In genomic region chr17:14060706-14061105, GRCh38 we compare ENCODE assay signal across 21 cellular contexts.
"Had no signal": no experiment of that assay in that cellular context is flagged by ENCODE, and none has a peak within 500 bp of the region (broad histone marks: within the 10 kb centered on the region; RNA-seq: fewer than 3 reads in every experiment).

No MANE protein-coding gene starts in this region.

- H3K27ac ChIP-seq: KMS-11 had no signal

- FAIRE-seq: RCC 7860 had no signal

- H3K9me3 ChIP-seq: SK-N-SH had no signal

- DNase-seq: Kasumi-1, MM.1S, NCI-H1092 treated with DMSO at 0.1 percent for 48 hours, NCI-H1436, NCI-H187, NCI-H2029, NCI-H2081 treated with DMSO at 0.1 percent for 48 hours, NCI-H2171, NCI-H226, NCI-H446, NCI-H510A, NCI-H524 treated with DMSO at 0.1 percent for 48 hours, NCI-H69, NCI-H774, Right ventricle myocardium superior, RPMI8226, SIG-M5, SK-N-SH, SW 1271 had no signal

- H3K4me2 ChIP-seq: KMS-11 had no signal

- H3K9ac ChIP-seq: KMS-11, SK-N-SH had no signal
